In the genomic region with DNA sequence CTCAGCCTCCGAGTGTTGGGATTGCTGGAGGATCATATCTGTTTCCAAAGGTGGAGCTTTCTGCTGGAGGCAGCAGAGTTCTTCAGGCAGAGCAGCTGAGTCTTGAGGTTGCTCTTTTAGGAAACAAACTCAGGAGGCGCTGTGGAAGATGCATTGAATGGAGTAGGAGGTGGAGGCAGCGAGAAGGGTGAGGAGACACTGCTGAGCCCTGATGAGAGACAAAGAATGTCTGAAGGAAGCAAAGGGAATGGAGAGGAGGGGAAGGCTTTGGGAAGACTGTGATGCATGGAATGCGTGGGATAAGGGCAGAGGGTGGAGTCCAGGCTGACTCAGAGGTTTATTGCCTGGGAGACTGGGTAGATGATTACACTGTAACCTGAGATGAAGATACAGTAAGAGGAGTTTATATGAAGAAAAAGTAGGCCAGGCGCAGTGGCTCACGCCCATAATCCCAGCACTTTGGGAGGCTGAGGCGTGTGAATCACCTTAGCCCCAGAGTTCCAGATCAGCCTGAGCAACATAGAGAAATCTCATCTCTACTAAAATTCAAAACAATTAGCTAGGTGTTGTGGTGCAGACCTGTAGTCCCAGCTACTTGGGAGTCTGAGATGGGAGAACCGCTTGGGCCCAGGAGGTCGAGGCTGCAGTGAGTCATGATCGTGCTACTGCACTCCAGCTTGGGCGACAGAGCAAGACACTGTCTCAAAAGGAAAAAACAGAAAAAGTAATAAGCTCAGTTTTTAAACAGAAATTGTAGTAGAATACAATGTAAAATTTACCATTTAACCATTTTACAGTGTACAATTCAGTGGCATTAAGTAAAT, we compare ENCODE assay signal across 8 cellular contexts.
DNase-seq lines count a peak whose midpoint lies in the region; ATAC-seq and TF ChIP-seq lines count a peak whose summit lies in the region.

No MANE protein-coding gene starts in this region.

- no peak overlapping the region for H3K4me3 ChIP-seq in skeletal muscle cell (ENCODE audit: low read depth, low read length)

- DNase-seq in HK-2 (ENCODE audit: unreplicated experiment) (peak; percentile 71), SHP77 treated with DMSO at 0.1 percent for 48 hours (lab: John Stamatoyannopoulos, UW) (peak; percentile 53), foreskin melanocyte (peak; percentile 73), skeletal muscle cell (ENCODE audit: low read depth) (peak; percentile 93), C1 segment of cervical spinal cord (lab: John Stamatoyannopoulos, UW) (no peak)

- peak overlapping the region; percentile 97 for H3K27ac ChIP-seq in 22Rv1

- no peak for ATAC-seq in HG02623 (IDR thresholded peaks at IDR 0.05; ENCODE audit: unreplicated experiment)
- ATAC-seq in HG03342 (IDR thresholded peaks at IDR 0.05; ENCODE audit: unreplicated experiment), result no peak

- TF ChIP-seq CTCF in 22Rv1 (IDR thresholded peaks at IDR 0.05), result peak; percentile 50

Comparison
In these comparisons a context has a peak if more than half of its experiments do, and no peak if none do; other contexts are left out.
1. DNase-seq: peak in HK-2 (single experiment), SHP77 treated with DMSO at 0.1 percent for 48 hours (single experiment), foreskin melanocyte (single experiment) and skeletal muscle cell (single experiment); none in C1 segment of cervical spinal cord (0 of 14).